ENCODE assay signal across 16 cellular contexts in genomic region chr6:22622390-22622789, GRCh38. TPM values are rescaled to one million over a fixed set of nuclear protein-coding genes. Genes with fewer than 3 reads are reported as not detected.
"Had no signal": no experiment of that assay in that cellular context is flagged by ENCODE, and none has a peak within 500 bp of the region (broad histone marks: within the 10 kb centered on the region; RNA-seq: fewer than 3 reads in every experiment).

No MANE protein-coding gene starts in this region.

- H3K27me3 ChIP-seq: colonic mucosa, pancreas, tibial artery, uterus had no signal

- H3K36me3 ChIP-seq: colonic mucosa, pancreas, tibial artery, uterus had no signal

- H3K4me1 Mint-ChIP-seq: activated CD4-positive, alpha-beta T cell treated with anti-CD3 and anti-CD28 coated beads for 36 hours; nephron progenitor cell; T-cell had no signal

- H3K27me3 Mint-ChIP-seq: activated CD4-positive, alpha-beta T cell treated with anti-CD3 and anti-CD28 coated beads for 36 hours; T-cell had no signal

- H3K27ac Mint-ChIP-seq: activated CD4-positive, alpha-beta T cell treated with anti-CD3 and anti-CD28 coated beads for 36 hours; activated CD8-positive, alpha-beta T cell treated with anti-CD3 and anti-CD28 coated beads, Interleukin-2, amount 10 ng/mL, durations not matched to agents 7 days and 5 days; activated T-helper 1 cell treated with anti-CD3 and anti-CD28 coated beads, Interleukin-12 subunit alpha, Interleukin-12 subunit beta, Interleukin-2, Interleukin-4 antibody, amounts not matched to agents 30 ng/mL and 10 ng/mL and 1 ng/mL, durations not matched to agents 14 hours and 24 hours and 36 hours; nephron progenitor cell; T-cell had no signal

- H3K4me3 ChIP-seq: colonic mucosa, pancreas, tibial artery, uterus had no signal

- H3K9me3 Mint-ChIP-seq: activated T-helper 1 cell treated with anti-CD3 and anti-CD28 coated beads, Interleukin-12 subunit alpha, Interleukin-12 subunit beta, Interleukin-2, Interleukin-4 antibody, amounts not matched to agents 30 ng/mL and 10 ng/mL and 1 ng/mL, durations not matched to agents 14 hours and 24 hours and 36 hours had no signal

- H3K9me3 ChIP-seq: colonic mucosa, pancreas had no signal

- H3K36me3 Mint-ChIP-seq: T-cell had no signal

- H3K4me3 Mint-ChIP-seq: activated CD4-positive, alpha-beta T cell treated with anti-CD3 and anti-CD28 coated beads for 36 hours; activated CD8-positive, alpha-beta T cell treated with anti-CD3 and anti-CD28 coated beads, Interleukin-2, amount 10 ng/mL, durations not matched to agents 7 days and 5 days; activated T-helper 1 cell treated with anti-CD3 and anti-CD28 coated beads, Interleukin-12 subunit alpha, Interleukin-12 subunit beta, Interleukin-2, Interleukin-4 antibody, amounts not matched to agents 30 ng/mL and 10 ng/mL and 1 ng/mL, durations not matched to agents 14 hours and 24 hours and 36 hours; nephron progenitor cell; T-cell had no signal

- DNase-seq: activated CD4-positive, alpha-beta T cell treated with anti-CD3 and anti-CD28 coated beads for 36 hours; activated CD8-positive, alpha-beta T cell treated with anti-CD3 and anti-CD28 coated beads, Interleukin-2, amount 10 ng/mL, durations not matched to agents 7 days and 5 days; activated naive CD4-positive, alpha-beta T cell; colonic mucosa; effector CD8-positive, alpha-beta T cell; hypothalamus; nephron progenitor cell; pancreas; T-cell; tibial artery; uterus had no signal

- H3K4me1 ChIP-seq: colonic mucosa, pancreas, uterus had no signal

- H3K27ac ChIP-seq: colonic mucosa, epithelial cell of prostate, pancreas, tibial artery, uterus, VCaP had no signal

RNA-seq across cellular contexts. Expression of gene HDGFL1, which starts 53.0 kb away (rescaled TPM):
- total RNA-seq: activated CD4-positive, alpha-beta T cell treated with anti-CD3 and anti-CD28 coated beads for 36 hours; activated CD8-positive, alpha-beta T cell treated with anti-CD3 and anti-CD28 coated beads, Interleukin-2, amount 10 ng/mL, durations not matched to agents 7 days and 5 days; activated T-helper 1 cell treated with anti-CD3 and anti-CD28 coated beads, Interleukin-12 subunit alpha, Interleukin-12 subunit beta, Interleukin-2, Interleukin-4 antibody, amounts not matched to agents 30 ng/mL and 10 ng/mL and 1 ng/mL, durations not matched to agents 14 hours and 24 hours and 36 hours; cardiac septum; colonic mucosa; mucosa of gallbladder; pancreas; T-cell; uterus had no signal
